ENCODE assay signal across 1 cellular context in the genomic region with DNA sequence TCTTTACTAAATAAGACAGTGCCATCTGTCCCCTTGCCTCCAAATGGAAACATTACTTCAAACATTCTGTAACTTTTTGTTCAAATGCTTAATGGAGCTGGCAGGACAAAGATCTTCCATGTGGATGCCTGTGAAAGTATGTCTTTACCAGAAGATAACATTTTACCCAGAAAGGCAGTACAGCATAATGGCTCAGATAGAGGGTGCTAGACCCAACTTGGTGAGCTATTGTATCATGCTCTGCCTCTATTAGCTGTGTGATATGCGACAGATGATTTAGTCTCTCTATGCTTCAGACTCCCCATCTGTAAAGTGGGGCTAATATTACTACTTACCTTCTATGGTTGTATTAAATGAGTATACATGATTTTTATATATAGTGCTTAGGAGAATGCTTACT.
TF ChIP-seq lines count a peak whose summit lies in the region.

No MANE protein-coding gene starts in this region.

TF ChIP-seq in HCT116, 20 proteins besides CTCF, POLR2A, EP300 and RAD21:
- TF ChIP-seq TCF7L2 (IDR thresholded peaks at IDR 0.05; ENCODE audit: borderline replicate concordance, extremely low read depth, insufficient read depth, insufficient read length): no peak
- TF ChIP-seq FOSL1 (IDR thresholded peaks at IDR 0.05; ENCODE audit: low read depth): no peak
- TF ChIP-seq JUND (IDR thresholded peaks at IDR 0.05): no peak
- no peak for TF ChIP-seq EZH2phosphoT487 (IDR thresholded peaks at IDR 0.05; ENCODE audit: borderline replicate concordance)
- TF ChIP-seq POLR2AphosphoS5 (IDR thresholded peaks at IDR 0.05; ENCODE audit: low read depth, low read length): no peak
- TF ChIP-seq EZH2 (IDR thresholded peaks at IDR 0.05): no peak
- TF ChIP-seq EGR1 (IDR thresholded peaks at IDR 0.05; ENCODE audit: low read depth): no peak
- TF ChIP-seq, protein P1, sequence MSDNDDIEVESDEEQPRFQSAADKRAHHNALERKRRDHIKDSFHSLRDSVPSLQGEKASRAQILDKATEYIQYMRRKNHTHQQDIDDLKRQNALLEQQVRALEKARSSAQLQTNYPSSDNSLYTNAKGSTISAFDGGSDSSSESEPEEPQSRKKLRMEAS (IDR thresholded peaks at IDR 0.05): no peak
